In the genomic region with DNA sequence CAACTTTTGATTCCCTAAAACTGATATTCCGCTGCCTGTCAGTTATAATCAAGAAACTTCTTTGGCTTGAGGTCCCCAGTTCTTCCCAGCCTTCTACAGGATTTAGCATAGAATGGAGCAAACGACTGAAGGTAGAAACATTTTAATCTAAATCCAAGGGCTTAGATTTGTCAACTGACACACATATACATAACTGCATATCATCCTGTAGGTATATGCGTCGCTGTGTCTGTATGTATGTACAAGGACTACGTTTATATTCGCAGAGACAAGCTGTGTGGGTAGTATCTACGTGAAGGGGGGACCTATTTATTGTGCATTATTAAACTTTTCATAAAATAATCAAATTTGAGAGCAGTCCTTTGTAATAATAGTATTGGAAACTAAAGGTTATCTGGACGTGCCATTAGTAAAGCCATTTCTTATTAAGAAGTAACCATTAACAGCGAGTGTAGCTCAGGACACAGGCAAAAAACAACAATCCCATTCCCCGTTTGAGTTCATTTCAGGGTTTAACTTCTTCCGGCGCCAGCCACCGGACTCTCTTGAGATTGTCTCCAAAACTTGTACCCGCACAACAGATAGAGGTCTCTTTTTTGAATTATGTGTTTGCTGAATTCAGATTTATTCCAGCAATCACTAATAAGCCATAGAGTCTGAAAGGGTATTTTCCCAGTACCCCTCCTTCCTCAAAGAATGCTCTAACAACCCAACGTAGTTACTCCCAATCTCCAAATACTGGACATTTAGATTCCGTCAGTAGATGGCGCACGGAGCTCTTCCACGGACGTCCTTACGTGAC, we compare ENCODE assay signal across 1 cellular context.
TF ChIP-seq lines count a peak whose summit lies in the region.

No MANE protein-coding gene starts in this region.

TF ChIP-seq in HepG2, 621 proteins besides CTCF, POLR2A, EP300 and RAD21 (continued from another document and continues in another):
- no peak for TF ChIP-seq ZBTB34 (CRISPR knock-in tag; IDR thresholded peaks at IDR 0.05)
- TF ChIP-seq STAG1 (CRISPR knock-in tag; IDR thresholded peaks at IDR 0.05): peak; percentile 80
- no peak for TF ChIP-seq CHD4 (IDR thresholded peaks at IDR 0.05; ENCODE audit: borderline replicate concordance, low read length)
- TF ChIP-seq NCOA5 (CRISPR knock-in tag; IDR thresholded peaks at IDR 0.05): no peak
- no peak for TF ChIP-seq PAWR (CRISPR knock-in tag; IDR thresholded peaks at IDR 0.05; ENCODE audit: borderline replicate concordance)
- TF ChIP-seq GATA4 (IDR thresholded peaks at IDR 0.05; ENCODE audit: borderline replicate concordance, low read depth): no peak
- TF ChIP-seq ZNF576 (CRISPR knock-in tag; IDR thresholded peaks at IDR 0.05): no peak
- no peak for TF ChIP-seq MTF2 (CRISPR knock-in tag; IDR thresholded peaks at IDR 0.05; ENCODE audit: borderline replicate concordance)
- TF ChIP-seq ATRX (CRISPR knock-in tag; IDR thresholded peaks at IDR 0.05; ENCODE audit: borderline replicate concordance): no peak
- TF ChIP-seq ZNF747 (CRISPR knock-in tag; IDR thresholded peaks at IDR 0.05; ENCODE audit: borderline replicate concordance): peak; percentile 46; the same call in 1 of the 2 replicates
- TF ChIP-seq ZBTB37 (CRISPR knock-in tag; IDR thresholded peaks at IDR 0.05): no peak
- TF ChIP-seq ZFP82 (CRISPR knock-in tag; IDR thresholded peaks at IDR 0.05; ENCODE audit: borderline replicate concordance): no peak
- no peak for TF ChIP-seq ZBTB38 (CRISPR knock-in tag; IDR thresholded peaks at IDR 0.05)
- peak; percentile 47 for TF ChIP-seq TEAD3 (CRISPR knock-in tag; optimal IDR thresholded peaks at IDR 0.05; ENCODE audit: borderline replicate concordance)
- no peak for TF ChIP-seq IKZF4 (CRISPR knock-in tag; IDR thresholded peaks at IDR 0.05; ENCODE audit: borderline replicate concordance, low read depth, not compliant biosample characterization)
- no peak for TF ChIP-seq ZNF724P (CRISPR knock-in tag; IDR thresholded peaks at IDR 0.05; ENCODE audit: borderline replicate concordance)
- TF ChIP-seq, protein P1, sequence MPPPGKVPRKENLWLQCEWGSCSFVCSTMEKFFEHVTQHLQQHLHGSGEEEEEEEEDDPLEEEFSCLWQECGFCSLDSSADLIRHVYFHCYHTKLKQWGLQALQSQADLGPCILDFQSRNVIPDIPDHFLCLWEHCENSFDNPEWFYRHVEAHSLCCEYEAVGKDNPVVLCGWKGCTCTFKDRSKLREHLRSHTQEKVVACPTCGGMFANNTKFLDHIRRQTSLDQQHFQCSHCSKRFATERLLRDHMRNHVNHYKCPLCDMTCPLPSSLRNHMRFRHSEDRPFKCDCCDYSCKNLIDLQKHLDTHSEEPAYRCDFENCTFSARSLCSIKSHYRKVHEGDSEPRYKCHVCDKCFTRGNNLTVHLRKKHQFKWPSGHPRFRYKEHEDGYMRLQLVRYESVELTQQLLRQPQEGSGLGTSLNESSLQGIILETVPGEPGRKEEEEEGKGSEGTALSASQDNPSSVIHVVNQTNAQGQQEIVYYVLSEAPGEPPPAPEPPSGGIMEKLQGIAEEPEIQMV (CRISPR knock-in tag; IDR thresholded peaks at IDR 0.05; ENCODE audit: low read depth): no peak
- TF ChIP-seq ZNF652 (CRISPR knock-in tag; IDR thresholded peaks at IDR 0.05; ENCODE audit: borderline replicate concordance, low read depth): no peak
- no peak for TF ChIP-seq HIVEP1 (CRISPR knock-in tag; IDR thresholded peaks at IDR 0.05)
- no peak for TF ChIP-seq TCF7L2 (IDR thresholded peaks at IDR 0.05; ENCODE audit: low read depth, low read length)
- 0 out of 2 replicates have a peak, but pooled peaks have one; percentile 43 for TF ChIP-seq ELF3 (CRISPR knock-in tag; IDR thresholded peaks at IDR 0.05)
- TF ChIP-seq ZNF124 (CRISPR knock-in tag; IDR thresholded peaks at IDR 0.05): no peak
- no peak for TF ChIP-seq ZNF713 (CRISPR knock-in tag; IDR thresholded peaks at IDR 0.05)
- TF ChIP-seq, protein P2, sequence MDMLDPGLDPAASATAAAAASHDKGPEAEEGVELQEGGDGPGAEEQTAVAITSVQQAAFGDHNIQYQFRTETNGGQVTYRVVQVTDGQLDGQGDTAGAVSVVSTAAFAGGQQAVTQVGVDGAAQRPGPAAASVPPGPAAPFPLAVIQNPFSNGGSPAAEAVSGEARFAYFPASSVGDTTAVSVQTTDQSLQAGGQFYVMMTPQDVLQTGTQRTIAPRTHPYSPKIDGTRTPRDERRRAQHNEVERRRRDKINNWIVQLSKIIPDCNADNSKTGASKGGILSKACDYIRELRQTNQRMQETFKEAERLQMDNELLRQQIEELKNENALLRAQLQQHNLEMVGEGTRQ (IDR thresholded peaks at IDR 0.05; ENCODE audit: low read depth, low read length): no peak
- TF ChIP-seq, protein P2 (CRISPR knock-in tag; IDR thresholded peaks at IDR 0.05; ENCODE audit: borderline replicate concordance): no peak
- no peak for TF ChIP-seq ZNF547 (CRISPR knock-in tag; IDR thresholded peaks at IDR 0.05)
- no peak for TF ChIP-seq ZNF451 (CRISPR knock-in tag; IDR thresholded peaks at IDR 0.05)
- no peak for TF ChIP-seq TRIM24 (CRISPR knock-in tag; IDR thresholded peaks at IDR 0.05)
- TF ChIP-seq, protein P3, sequence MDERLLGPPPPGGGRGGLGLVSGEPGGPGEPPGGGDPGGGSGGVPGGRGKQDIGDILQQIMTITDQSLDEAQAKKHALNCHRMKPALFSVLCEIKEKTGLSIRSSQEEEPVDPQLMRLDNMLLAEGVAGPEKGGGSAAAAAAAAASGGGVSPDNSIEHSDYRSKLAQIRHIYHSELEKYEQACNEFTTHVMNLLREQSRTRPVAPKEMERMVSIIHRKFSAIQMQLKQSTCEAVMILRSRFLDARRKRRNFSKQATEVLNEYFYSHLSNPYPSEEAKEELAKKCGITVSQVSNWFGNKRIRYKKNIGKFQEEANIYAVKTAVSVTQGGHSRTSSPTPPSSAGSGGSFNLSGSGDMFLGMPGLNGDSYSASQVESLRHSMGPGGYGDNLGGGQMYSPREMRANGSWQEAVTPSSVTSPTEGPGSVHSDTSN (CRISPR knock-in tag; IDR thresholded peaks at IDR 0.05): no peak
- TF ChIP-seq CREM (IDR thresholded peaks at IDR 0.05): 0 out of 2 replicates have a peak, but pooled peaks have one; percentile 11
- TF ChIP-seq CREM (CRISPR knock-in tag; IDR thresholded peaks at IDR 0.05): no peak
- no peak for TF ChIP-seq HOXA9 (CRISPR knock-in tag; IDR thresholded peaks at IDR 0.05; ENCODE audit: borderline replicate concordance)
- no peak for TF ChIP-seq ZNF615 (CRISPR knock-in tag; IDR thresholded peaks at IDR 0.05; ENCODE audit: borderline replicate concordance)
- TF ChIP-seq PLRG1 (conservative IDR thresholded peaks at IDR 0.05): no peak
- TF ChIP-seq AHDC1 (CRISPR knock-in tag; IDR thresholded peaks at IDR 0.05; ENCODE audit: borderline replicate concordance): no peak
- TF ChIP-seq SAP130 (CRISPR knock-in tag; IDR thresholded peaks at IDR 0.05; ENCODE audit: low read depth): 0 out of 2 replicates have a peak, but pooled peaks have one; percentile 39
- TF ChIP-seq FOXP4 (CRISPR knock-in tag; IDR thresholded peaks at IDR 0.05): no peak
